In the genomic region with DNA sequence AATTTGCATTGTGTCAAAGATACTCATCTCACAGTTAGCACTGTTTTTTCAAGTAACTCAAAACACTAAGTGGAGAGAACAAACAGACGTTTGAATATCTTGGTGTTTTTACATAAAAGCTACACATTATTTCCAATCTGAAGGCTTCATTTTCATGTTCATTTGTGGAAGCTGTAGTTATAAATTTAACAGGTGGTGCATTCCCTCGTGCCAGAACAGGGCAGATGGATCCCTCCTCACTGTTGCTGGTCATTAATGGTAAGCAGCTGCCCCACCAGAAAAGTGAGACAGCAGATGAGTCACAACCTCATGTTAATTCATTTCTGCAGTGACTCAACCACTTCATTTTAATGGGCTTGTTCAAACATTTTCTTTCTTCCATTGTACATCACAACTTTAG, we compare ENCODE assay signal across 11 cellular contexts.
DNase-seq lines count a peak whose midpoint lies in the region; ATAC-seq and TF ChIP-seq lines count a peak whose summit lies in the region.
"Had no signal": no experiment of that assay in that cellular context is flagged by ENCODE, and none has a peak within 500 bp of the region (broad histone marks: within the 10 kb centered on the region; RNA-seq: fewer than 3 reads in every experiment).

No MANE protein-coding gene starts in this region.

- H3K9me3 Mint-ChIP-seq in stimulated activated effector memory CD8-positive, alpha-beta T cell treated with anti-CD3 and anti-CD28 coated beads, Interleukin-12 subunit alpha, Interleukin-12 subunit beta, amount 100 ng/mL, for 72 hours = peaks cover under 1% of the 10 kb centered on the region
- no peaks in the 10 kb centered on the region for H3K9me3 Mint-ChIP-seq in activated naive CD4-positive, alpha-beta T cell treated with anti-CD3 and anti-CD28 coated beads, Interleukin-2, amount 50 U/mL, for 72 hours

- no peak overlapping the region for H3K27ac Mint-ChIP-seq in stimulated activated effector memory CD8-positive, alpha-beta T cell treated with anti-CD3 and anti-CD28 coated beads, Interleukin-12 subunit alpha, Interleukin-12 subunit beta, amount 100 ng/mL, for 72 hours
- H3K27ac Mint-ChIP-seq in activated naive CD4-positive, alpha-beta T cell treated with anti-CD3 and anti-CD28 coated beads, Interleukin-2, amount 50 U/mL, for 72 hours = no peak overlapping the region

- no peak overlapping the region for H3K4me2 ChIP-seq in IMR-90 (ENCODE audit: low read depth, low read length)
- no peak overlapping the region for H3K4me2 ChIP-seq in mesenchymal stem cell (ENCODE audit: low read length, poor library complexity, severe bottlenecking)

- H4K5ac ChIP-seq in IMR-90 (ENCODE audit: low read depth, low read length) = no peak overlapping the region

- no peak for TF ChIP-seq CTCF in BE2C (IDR thresholded peaks at IDR 0.05; ENCODE audit: low read depth, low read length)
- TF ChIP-seq CTCF in IMR-90 (conservative IDR thresholded peaks at IDR 0.05; ENCODE audit: low read depth, low read length) = no peak
- TF ChIP-seq CTCF in astrocyte of the cerebellum (IDR thresholded peaks at IDR 0.05; ENCODE audit: low read depth, low read length, missing control alignments) = no peak
- TF ChIP-seq CTCF in esophagus muscularis mucosa (IDR thresholded peaks at IDR 0.05) = no peak

- dilution Hi-C loops in IMR-90 (cut with HindIII; ENCODE audit: low sequenced_read_pairs, unreplicated experiment) = no loop called here

- H3K18ac ChIP-seq in IMR-90 (ENCODE audit: low read depth, low read length) = peak overlapping the region; percentile 30; the same call in 1 of the 2 replicates
- H3K18ac ChIP-seq in mesenchymal stem cell (ENCODE audit: low read depth in 1 of 2, low read length in 2 of 2) = no peak overlapping the region

- H2AK5ac ChIP-seq in IMR-90 (ENCODE audit: low read depth, low read length) = no peak overlapping the region
- H2AK5ac ChIP-seq in mesenchymal stem cell (ENCODE audit: low read length, severe bottlenecking) = no peak overlapping the region

- no peak overlapping the region for H2AFZ ChIP-seq in IMR-90 (replicated peaks; ENCODE audit: low read length, poor library complexity)
- H2AFZ ChIP-seq in mesenchymal stem cell (ENCODE audit: low read depth, low read length) = no peak overlapping the region

- TF ChIP-seq POLR2A in IMR-90 (IDR thresholded peaks at IDR 0.05; ENCODE audit: low read depth, low read length) (no peak), esophagus muscularis mucosa (IDR thresholded peaks at IDR 0.05; ENCODE audit: low read depth) (no peak)

- H4K91ac ChIP-seq in IMR-90 (ENCODE audit: insufficient read depth, low read depth, low read length) = no peak overlapping the region
- H4K91ac ChIP-seq in mesenchymal stem cell (ENCODE audit: low read length) = no peak overlapping the region

- H3K14ac ChIP-seq in IMR-90 (replicated peaks; ENCODE audit: low read depth, low read length) = no peak overlapping the region
- H3K14ac ChIP-seq in mesenchymal stem cell (ENCODE audit: low read length in 2 of 2) = no peak overlapping the region

- no peaks in the 10 kb centered on the region for H3K4me1 ChIP-seq in BE2C
- peaks cover 15% of the 10 kb centered on the region for H3K4me1 ChIP-seq in IMR-90 (ENCODE audit: control insufficient read depth, insufficient read depth, low read length)
- peaks cover 7% of the 10 kb centered on the region for H3K4me1 ChIP-seq in mesenchymal stem cell (ENCODE audit: control insufficient read depth, insufficient read depth, low read depth, low read length)
- H3K4me1 ChIP-seq in esophagus muscularis mucosa = no peaks in the 10 kb centered on the region
- H3K4me1 ChIP-seq: gastrocnemius medialis had no signal

- no peak overlapping the region for H3K9ac ChIP-seq in IMR-90 (ENCODE audit: low read depth, low read length)
- peak overlapping the region; percentile 1 for H3K9ac ChIP-seq in mesenchymal stem cell (ENCODE audit: low read length)

- no peaks in the 10 kb centered on the region for H4K20me1 ChIP-seq in IMR-90 (ENCODE audit: insufficient read depth, low read length)

- no peak overlapping the region for H3K56ac ChIP-seq in IMR-90 (ENCODE audit: extremely low read depth, insufficient read depth, low read length)

- H3K36me3 ChIP-seq in BE2C = no peaks in the 10 kb centered on the region
- no peaks in the 10 kb centered on the region for H3K36me3 ChIP-seq in IMR-90 (ENCODE audit: control insufficient read depth, insufficient read depth, low read length)
- H3K36me3 ChIP-seq in mesenchymal stem cell (ENCODE audit: control insufficient read depth in 1 of 2, insufficient read depth in 2 of 2, low read depth in 1 of 2, low read length in 2 of 2) = no peaks in the 10 kb centered on the region
- H3K36me3 ChIP-seq in esophagus muscularis mucosa = no peaks in the 10 kb centered on the region
- H3K36me3 ChIP-seq: gastrocnemius medialis, sigmoid colon had no signal

- H3K4ac ChIP-seq in IMR-90 (ENCODE audit: low read depth, low read length) = peak overlapping the region; percentile 22; the same call in 1 of the 2 replicates
- no peak overlapping the region for H3K4ac ChIP-seq in mesenchymal stem cell (ENCODE audit: low read depth in 1 of 2, low read length in 2 of 2)

- in situ Hi-C loops in IMR-90 (cut with MboI; ENCODE audit: low sequenced_read_pairs) (no loop called here), astrocyte of the cerebellum (cut with HindIII; ENCODE audit: low sequenced_read_pairs) (no loop called here)

- peak; percentile 70 for ATAC-seq in IMR-90 (ENCODE audit: low read depth)
- ATAC-seq in stimulated activated effector memory CD8-positive, alpha-beta T cell treated with anti-CD3 and anti-CD28 coated beads, Interleukin-12 subunit alpha, Interleukin-12 subunit beta, amount 100 ng/mL, for 72 hours = no peak
- ATAC-seq in activated naive CD4-positive, alpha-beta T cell treated with anti-CD3 and anti-CD28 coated beads, Interleukin-2, amount 50 U/mL, for 72 hours = no peak
- ATAC-seq: HepG2 had no signal

- H3K27ac ChIP-seq in IMR-90 (ENCODE audit: insufficient read depth, low read length) = no peak overlapping the region
- peak overlapping the region; percentile 56 for H3K27ac ChIP-seq in mesenchymal stem cell (ENCODE audit: low read length, poor library complexity, severe bottlenecking)
- H3K27ac ChIP-seq in esophagus muscularis mucosa (replicated peaks in 1 of 4) = no peak overlapping the region
- H3K27ac ChIP-seq: gastrocnemius medialis, sigmoid colon had no signal

- H3K79me1 ChIP-seq in IMR-90 (ENCODE audit: low read depth in 1 of 2, low read length in 2 of 2) = no peaks in the 10 kb centered on the region
- no peaks in the 10 kb centered on the region for H3K79me1 ChIP-seq in mesenchymal stem cell (replicated peaks; ENCODE audit: low read length, poor library complexity, severe bottlenecking)

- H3K4me3 ChIP-seq in BE2C (ENCODE audit: low read depth, low read length) (no peak overlapping the region), IMR-90 (ENCODE audit: insufficient read depth, low read depth, low read length) (no peak overlapping the region), astrocyte of the cerebellum (ENCODE audit: low read depth, low read length) (no peak overlapping the region), mesenchymal stem cell (ENCODE audit: insufficient read depth in 1 of 2, low read depth in 1 of 2, low read length in 2 of 2) (no peak overlapping the region), esophagus muscularis mucosa (no peak overlapping the region)
- H3K4me3 ChIP-seq: gastrocnemius medialis, sigmoid colon had no signal

- H3K27me3 ChIP-seq in BE2C (no peaks in the 10 kb centered on the region), IMR-90 (ENCODE audit: control insufficient read depth, insufficient read depth, low read length) (no peaks in the 10 kb centered on the region), mesenchymal stem cell (ENCODE audit: control insufficient read depth in 1 of 2, insufficient read depth in 1 of 2, low read length in 2 of 2) (no peaks in the 10 kb centered on the region), esophagus muscularis mucosa (no peaks in the 10 kb centered on the region)
- H3K27me3 ChIP-seq: gastrocnemius medialis, sigmoid colon had no signal

- H2BK20ac ChIP-seq in IMR-90 (ENCODE audit: low read depth, low read length) = peak overlapping the region; percentile 74; the same call in 1 of the 2 replicates

- H3K4me3 Mint-ChIP-seq in stimulated activated effector memory CD8-positive, alpha-beta T cell treated with anti-CD3 and anti-CD28 coated beads, Interleukin-12 subunit alpha, Interleukin-12 subunit beta, amount 100 ng/mL, for 72 hours = no peak overlapping the region

- no peaks in the 10 kb centered on the region for H3K4me1 Mint-ChIP-seq in stimulated activated effector memory CD8-positive, alpha-beta T cell treated with anti-CD3 and anti-CD28 coated beads, Interleukin-12 subunit alpha, Interleukin-12 subunit beta, amount 100 ng/mL, for 72 hours

- H2AK9ac ChIP-seq in IMR-90 (replicated peaks; ENCODE audit: low read depth, low read length, poor library complexity) = no peak overlapping the region

- no peak overlapping the region for H2BK12ac ChIP-seq in mesenchymal stem cell (ENCODE audit: low read length in 2 of 2)

- CTCF ChIA-PET in IMR-90 (lab: Yijun Ruan, JAX) = no interaction called here

- no peaks in the 10 kb centered on the region for H3K36me3 Mint-ChIP-seq in stimulated activated effector memory CD8-positive, alpha-beta T cell treated with anti-CD3 and anti-CD28 coated beads, Interleukin-12 subunit alpha, Interleukin-12 subunit beta, amount 100 ng/mL, for 72 hours
- H3K36me3 Mint-ChIP-seq in activated naive CD4-positive, alpha-beta T cell treated with anti-CD3 and anti-CD28 coated beads, Interleukin-2, amount 50 U/mL, for 72 hours = no peaks in the 10 kb centered on the region

- H3K23ac ChIP-seq in IMR-90 (ENCODE audit: low read depth, low read length) = no peak overlapping the region
- H3K23ac ChIP-seq in mesenchymal stem cell (ENCODE audit: low read length in 2 of 2) = no peak overlapping the region

- no peaks in the 10 kb centered on the region for H3K9me3 ChIP-seq in BE2C
- no peaks in the 10 kb centered on the region; the same call in 1 of the 2 replicates for H3K9me3 ChIP-seq in IMR-90 (ENCODE audit: control insufficient read depth, insufficient read depth, low read length)
- no peaks in the 10 kb centered on the region for H3K9me3 ChIP-seq in mesenchymal stem cell (ENCODE audit: control insufficient read depth, low read length)
- no peaks in the 10 kb centered on the region for H3K9me3 ChIP-seq in esophagus muscularis mucosa
- H3K9me3 ChIP-seq: gastrocnemius medialis, sigmoid colon had no signal

- H2BK120ac ChIP-seq in IMR-90 (ENCODE audit: low read depth, low read length) (peak overlapping the region; percentile 43; the same call in 1 of the 2 replicates), mesenchymal stem cell (ENCODE audit: low read depth, low read length) (no peak overlapping the region)

- TF ChIP-seq EP300 in esophagus muscularis mucosa (IDR thresholded peaks at IDR 0.05) = no peak

- H2BK15ac ChIP-seq in IMR-90 (ENCODE audit: low read depth, low read length) (no peak overlapping the region), mesenchymal stem cell (ENCODE audit: low read depth, poor library complexity, severe bottlenecking) (no peak overlapping the region)

- POLR2A ChIA-PET in IMR-90 (lab: Charles Lee; ENCODE audit: unreplicated experiment) = no interaction called here

- H2BK5ac ChIP-seq in IMR-90 (ENCODE audit: low read depth, low read length, poor library complexity, severe bottlenecking) = peak overlapping the region; percentile 99
- no peak overlapping the region for H2BK5ac ChIP-seq in mesenchymal stem cell (ENCODE audit: low read depth, low read length, poor library complexity, severe bottlenecking)

- peak overlapping the region in 1 of 2 experiments; percentile 26; a peak in 1 of 4 replicates for H4K8ac ChIP-seq in IMR-90 (ENCODE audit: low read depth in 2 of 2, low read length in 2 of 2)
- H4K8ac ChIP-seq in mesenchymal stem cell (ENCODE audit: low read length) = no peak overlapping the region

- intact Hi-C loops in IMR-90 (cut with micrococcal nuclease) = no loop called here
- intact Hi-C loops in esophagus muscularis mucosa (cut with DNase I) = no loop called here

- no TSS peak for BruUV-seq in IMR-90 (replicated peaks; lab: Mats Ljungman, UMichigan)

- WGBS in IMR-90 (ENCODE audit: extremely low coverage in 2 of 2, insufficient read length in 1 of 2), 2 experiments = no CpG with 5 or more reads among the region's 2 CpGs
- 0% methylated on average over 1 of the region's 2 CpGs for WGBS in mesenchymal stem cell
- 43% methylated on average over 2 of the region's 2 CpGs for WGBS in esophagus muscularis mucosa

- H3K9me1 ChIP-seq in IMR-90 (ENCODE audit: insufficient read depth, low read length) = peaks cover 12% of the 10 kb centered on the region

- DNase-seq in BE2C (peak; percentile 8), IMR-90 (peak; percentile 93), astrocyte of the cerebellum (ENCODE audit: low read depth) (peak; percentile 70), mesenchymal stem cell (peak; percentile 90), esophagus muscularis mucosa (ENCODE audit: extremely low spot score) (no peak)
- DNase-seq in stimulated activated effector memory CD8-positive, alpha-beta T cell treated with anti-CD3 and anti-CD28 coated beads, Interleukin-12 subunit alpha, Interleukin-12 subunit beta, amount 100 ng/mL, for 72 hours (ENCODE audit: low spot score in 2 of 2) = no peak
- no peak for DNase-seq in activated naive CD4-positive, alpha-beta T cell treated with anti-CD3 and anti-CD28 coated beads, Interleukin-2, amount 50 U/mL, for 72 hours (ENCODE audit: low spot score in 2 of 2)
- no peak for DNase-seq in activated CD4-positive, alpha-beta T cell treated with anti-CD3 and anti-CD28 coated beads for 1 hour
- DNase-seq: gastrocnemius medialis, sigmoid colon had no signal

- no peak for TF ChIP-seq RAD21 in IMR-90 (IDR thresholded peaks at IDR 0.05; ENCODE audit: low read length)

Comparison
In these comparisons a context has a peak if more than half of its experiments do, and no peak if none do; other contexts are left out.
1. DNase-seq: peak in BE2C (single experiment), IMR-90 (single experiment), astrocyte of the cerebellum (single experiment) and mesenchymal stem cell (single experiment); none in esophagus muscularis mucosa (single experiment), stimulated activated effector memory CD8-positive, alpha-beta T cell treated with anti-CD3 and anti-CD28 coated beads, Interleukin-12 subunit alpha, Interleukin-12 subunit beta, amount 100 ng/mL, for 72 hours (0 of 2), activated naive CD4-positive, alpha-beta T cell treated with anti-CD3 and anti-CD28 coated beads, Interleukin-2, amount 50 U/mL, for 72 hours (0 of 2) and activated CD4-positive, alpha-beta T cell treated with anti-CD3 and anti-CD28 coated beads for 1 hour (single experiment).